19 cellular contexts compared by ENCODE assay signal in genomic region chr12:80979821-80980220, GRCh38. TPM values are rescaled to one million over a fixed set of nuclear protein-coding genes. Genes with fewer than 3 reads are reported as not detected.
A peak's percentile ranks its signal among the peaks of the same experiment; 100 is the strongest.
DNase-seq lines count a peak whose midpoint lies in the region; FAIRE-seq and TF ChIP-seq lines count a peak whose summit lies in the region.
"Had no signal": no experiment of that assay in that cellular context is flagged by ENCODE, and none has a peak within 500 bp of the region (broad histone marks: within the 10 kb centered on the region; RNA-seq: fewer than 3 reads in every experiment).

No MANE protein-coding gene starts in this region.

- H3K9me3 Mint-ChIP-seq in neural progenitor cell: no peaks in the 10 kb centered on the region

- POLR2A ChIA-PET in SK-N-SH (lab: Yijun Ruan, JAX): no interaction called here

- H2AFZ ChIP-seq in neural progenitor cell (replicated peaks) (peak overlapping the region; percentile 64), SK-N-SH (ENCODE audit: low read depth) (no peak overlapping the region)
- H2AFZ ChIP-seq: GM23248 had no signal

- no peak for FAIRE-seq in bronchial epithelial cell (lab: Jason Lieb, UNC)
- FAIRE-seq: GM12878, K562 had no signal

- no peaks in the 10 kb centered on the region for H3K9me2 ChIP-seq in SK-N-SH

- no peak for TF ChIP-seq CTCF in bronchial epithelial cell (IDR thresholded peaks at IDR 0.05; ENCODE audit: insufficient read depth, low read length, severe bottlenecking)
- no peak for TF ChIP-seq CTCF in neural progenitor cell (IDR thresholded peaks at IDR 0.05)
- no peak for TF ChIP-seq CTCF in SK-N-SH (IDR thresholded peaks at IDR 0.05)

- no peak overlapping the region for H3K4me3 ChIP-seq in bronchial epithelial cell (ENCODE audit: low read depth, low read length)
- H3K4me3 ChIP-seq in neural progenitor cell: no peak overlapping the region
- no peak overlapping the region for H3K4me3 ChIP-seq in SK-N-SH (ENCODE audit: low read depth in 2 of 2, low read length in 1 of 2)
- H3K4me3 ChIP-seq: GM12878, GM23248, K562, Peyer's patch had no signal

- DNase-seq in NCI-H1092 treated with DMSO at 0.1 percent for 48 hours (lab: John Stamatoyannopoulos, UW): peak; percentile 11
- no peak for DNase-seq in NCI-H1092 (lab: John Stamatoyannopoulos, UW)
- DNase-seq in LoVo (ENCODE audit: low spot score): peak; percentile 23
- peak; percentile 19 for DNase-seq in bronchial epithelial cell (ENCODE audit: low read depth)
- no peak for DNase-seq in neural progenitor cell (ENCODE audit: low spot score)
- DNase-seq in hypothalamus (lab: John Stamatoyannopoulos, UW): no peak
- DNase-seq in SK-N-SH: no peak
- DNase-seq in HUDEP-2 (lab: John Stamatoyannopoulos, UW; ENCODE audit: unreplicated experiment in 76 of 76): no peak
- DNase-seq: CD4-positive, alpha-beta memory T cell; GDM1; GM23248; NCI-H1694; NCI-H2171 treated with DMSO at 0.1 percent for 48 hours; NCI-H446 treated with DMSO at 0.1 percent for 48 hours; Peyer's patch; SHP77 had no signal

- H3K27ac ChIP-seq in neural progenitor cell (no peak overlapping the region), SK-N-SH (ENCODE audit: low read depth in 2 of 2, low read length in 1 of 2) (no peak overlapping the region)
- H3K27ac ChIP-seq: 22Rv1, GM23248, Peyer's patch had no signal

- no peaks in the 10 kb centered on the region for H3K27me3 ChIP-seq in bronchial epithelial cell (ENCODE audit: control insufficient read depth, insufficient read depth, low read length)
- no peaks in the 10 kb centered on the region for H3K27me3 ChIP-seq in neural progenitor cell
- 0 out of 2 replicates have a peak, but pooled peaks cover 2% of the 10 kb centered on the region for H3K27me3 ChIP-seq in SK-N-SH (ENCODE audit: insufficient read depth)
- H3K27me3 ChIP-seq: Peyer's patch had no signal

- H4K20me1 ChIP-seq in neural progenitor cell (ENCODE audit: low read depth) (no peaks in the 10 kb centered on the region), SK-N-SH (ENCODE audit: insufficient read depth) (no peaks in the 10 kb centered on the region)

- no peak overlapping the region for H3K4me2 ChIP-seq in neural progenitor cell
- H3K4me2 ChIP-seq in SK-N-SH: no peak overlapping the region

- H3K79me2 ChIP-seq in neural progenitor cell (ENCODE audit: low read depth) (no peaks in the 10 kb centered on the region), SK-N-SH (ENCODE audit: insufficient read depth) (no peaks in the 10 kb centered on the region)

- H3K9ac ChIP-seq in neural progenitor cell: no peak overlapping the region
- no peak overlapping the region for H3K9ac ChIP-seq in SK-N-SH
- H3K9ac ChIP-seq: GM23248 had no signal

- H3K4me1 ChIP-seq in neural progenitor cell (no peaks in the 10 kb centered on the region), SK-N-SH (ENCODE audit: control insufficient read depth in 1 of 2, insufficient read depth in 2 of 2, low read depth in 1 of 2, low read length in 1 of 2) (no peaks in the 10 kb centered on the region)
- H3K4me1 ChIP-seq: Peyer's patch had no signal

- TF ChIP-seq EP300 in SK-N-SH (IDR thresholded peaks at IDR 0.05; ENCODE audit: borderline replicate concordance in 1 of 2, low read depth in 1 of 2, low read length in 1 of 2): no peak

- TF ChIP-seq RAD21 in SK-N-SH (IDR thresholded peaks at IDR 0.05; ENCODE audit: low read length): no peak

- 15% methylated on average over 7 of the region's 7 CpGs for WGBS in SK-N-SH (ENCODE audit: low lambda C conversion rate)

- H3K27me3 Mint-ChIP-seq in neural progenitor cell (ENCODE audit: insufficient read depth, low read depth): peaks cover 2% of the 10 kb centered on the region
- H3K27me3 Mint-ChIP-seq: CD4-positive, alpha-beta memory T cell had no signal

- H3K4me3 Mint-ChIP-seq in neural progenitor cell: no peak overlapping the region
- H3K4me3 Mint-ChIP-seq: CD4-positive, alpha-beta memory T cell had no signal

- H3K36me3 ChIP-seq in bronchial epithelial cell (ENCODE audit: control insufficient read depth, insufficient read depth, low read length) (no peaks in the 10 kb centered on the region), neural progenitor cell (no peaks in the 10 kb centered on the region), SK-N-SH (replicated peaks in 1 of 2; ENCODE audit: control insufficient read depth in 1 of 2, insufficient read depth in 2 of 2, low read length in 1 of 2) (no peaks in the 10 kb centered on the region)
- H3K36me3 ChIP-seq: Peyer's patch had no signal

- H3K36me3 Mint-ChIP-seq in neural progenitor cell: no peaks in the 10 kb centered on the region
- H3K36me3 Mint-ChIP-seq: CD4-positive, alpha-beta memory T cell had no signal

- no peak overlapping the region for H3K27ac Mint-ChIP-seq in neural progenitor cell
- H3K27ac Mint-ChIP-seq: CD4-positive, alpha-beta memory T cell had no signal

- H3K9me3 ChIP-seq in neural progenitor cell (ENCODE audit: low read depth) (no peaks in the 10 kb centered on the region), SK-N-SH (no peaks in the 10 kb centered on the region)
- H3K9me3 ChIP-seq: Peyer's patch had no signal

- no peaks in the 10 kb centered on the region for H3K4me1 Mint-ChIP-seq in neural progenitor cell
- H3K4me1 Mint-ChIP-seq: CD4-positive, alpha-beta memory T cell had no signal

- H3F3A ChIP-seq in neural progenitor cell (ENCODE audit: low read depth): no peaks in the 10 kb centered on the region
- no peaks in the 10 kb centered on the region for H3F3A ChIP-seq in SK-N-SH (replicated peaks; ENCODE audit: insufficient read depth)

- CTCF ChIA-PET in SK-N-SH (lab: Yijun Ruan, JAX): interaction anchor here (0.9 kb wide), 1 partner anchor 10 kb away, joined by 3 read pairs; no protein-coding TSS in a partner anchor

TF ChIP-seq in SK-N-SH, 30 proteins besides CTCF, POLR2A, EP300 and RAD21:
- no peak for TF ChIP-seq FOXM1 (IDR thresholded peaks at IDR 0.05; ENCODE audit: low read depth)

RNA-seq across cellular contexts. Expression of gene LIN7A, which starts 42.1 kb away (rescaled TPM):
- total RNA-seq in bronchial epithelial cell: under 0.01 TPM in 1 of 2 replicates, not detected in the other
- 18.3 and 31.7 TPM in 2 replicates for total RNA-seq in neural progenitor cell (ENCODE audit: low replicate concordance)
- not detected in 2 replicates for polyA plus RNA-seq in SK-N-SH (2012; rRNA removed)
- polyA plus RNA-seq in SK-N-SH (2012; cell fraction: cytosol; rRNA removed): not detected in 2 replicates
- polyA plus RNA-seq in SK-N-SH (2012; cell fraction: nucleus; rRNA removed): not detected in 2 replicates
- total RNA-seq: CD4-positive, alpha-beta memory T cell; K562 had no signal
- polyA plus RNA-seq: CD4-positive, alpha-beta memory T cell; K562 had no signal

Comparison
In these comparisons a context has a peak if more than half of its experiments do, and no peak if none do; other contexts are left out.
1. DNase-seq: peak in NCI-H1092 treated with DMSO at 0.1 percent for 48 hours (single experiment), LoVo (single experiment) and bronchial epithelial cell (single experiment); none in NCI-H1092 (single experiment), neural progenitor cell (single experiment), hypothalamus (0 of 51), SK-N-SH (single experiment) and HUDEP-2 (0 of 76).
2. RNA of gene LIN7A, which starts 42.1 kb away (total RNA-seq): 18.3 to 31.7 TPM in neural progenitor cell; under 0.01 TPM in bronchial epithelial cell; every median in the first group is over 10 times any median in the second.